17 cellular contexts compared by ENCODE assay signal in genomic region chr6:140175486-140175885, GRCh38.
DNase-seq lines count a peak whose midpoint lies in the region; ATAC-seq and TF ChIP-seq lines count a peak whose summit lies in the region.
"Had no signal": no experiment of that assay in that cellular context is flagged by ENCODE, and none has a peak within 500 bp of the region (broad histone marks: within the 10 kb centered on the region; RNA-seq: fewer than 3 reads in every experiment).

No MANE protein-coding gene starts in this region.

- no peak overlapping the region for H4K8ac ChIP-seq in mesenchymal stem cell (ENCODE audit: low read length)

- no peaks in the 10 kb centered on the region for H3K36me3 ChIP-seq in mesenchymal stem cell (ENCODE audit: control insufficient read depth in 1 of 2, insufficient read depth in 2 of 2, low read depth in 1 of 2, low read length in 2 of 2)
- no peaks in the 10 kb centered on the region for H3K36me3 ChIP-seq in thyroid gland
- H3K36me3 ChIP-seq: BLaER1 had no signal

- CTCF ChIA-PET in HEK293T (lab: Yijun Ruan, JAX) = interaction anchor here (0.6 kb wide), 1 partner anchor 1853 kb away, joined by 3 read pairs; no protein-coding TSS in a partner anchor

- H3K9me3 ChIP-seq in mesenchymal stem cell (ENCODE audit: control insufficient read depth, low read length) = no peaks in the 10 kb centered on the region
- H3K9me3 ChIP-seq in thyroid gland = no peaks in the 10 kb centered on the region
- H3K9me3 ChIP-seq: Caco-2 had no signal

- H3K27me3 ChIP-seq in mesenchymal stem cell (ENCODE audit: control insufficient read depth in 1 of 2, insufficient read depth in 1 of 2, low read length in 2 of 2) = no peaks in the 10 kb centered on the region
- no peaks in the 10 kb centered on the region for H3K27me3 ChIP-seq in thyroid gland
- H3K27me3 ChIP-seq: BLaER1 had no signal

- peak overlapping the region in 1 of 2 experiments; percentile 82 for H2BK12ac ChIP-seq in mesenchymal stem cell (ENCODE audit: low read length in 2 of 2)

- H3K4ac ChIP-seq in mesenchymal stem cell (ENCODE audit: low read depth in 1 of 2, low read length in 2 of 2) = no peak overlapping the region

- no peak overlapping the region for H2AFZ ChIP-seq in mesenchymal stem cell (ENCODE audit: low read depth, low read length)
- H2AFZ ChIP-seq: GM23338 had no signal

- no peak overlapping the region for H3K4me2 ChIP-seq in mesenchymal stem cell (ENCODE audit: low read length, poor library complexity, severe bottlenecking)
- H3K4me2 ChIP-seq: BLaER1, GM23338 had no signal

- no peak overlapping the region for H2BK120ac ChIP-seq in mesenchymal stem cell (ENCODE audit: low read depth, low read length)

- 93% methylated on average over 1 of the region's 1 CpG for WGBS in mesenchymal stem cell
- 86 to 91% methylated on average over 1 of the region's 1 CpG for WGBS in thyroid gland, 2 donors

- no peak overlapping the region for H3K14ac ChIP-seq in mesenchymal stem cell (ENCODE audit: low read length in 2 of 2)

- no peak overlapping the region for H4K91ac ChIP-seq in mesenchymal stem cell (ENCODE audit: low read length)

- H3K4me3 ChIP-seq in fibroblast of mammary gland (ENCODE audit: control insufficient read depth, low read depth, low read length) = no peak overlapping the region
- no peak overlapping the region for H3K4me3 ChIP-seq in mesenchymal stem cell (ENCODE audit: insufficient read depth in 1 of 2, low read depth in 1 of 2, low read length in 2 of 2)
- H3K4me3 ChIP-seq in thyroid gland (replicated peaks in 1 of 3) = no peak overlapping the region
- H3K4me3 ChIP-seq: BLaER1, GM12878, GM23338 had no signal

- POLR2A ChIA-PET in HEK293T (lab: Yijun Ruan, JAX) = no interaction called here

- H2BK15ac ChIP-seq in mesenchymal stem cell (ENCODE audit: low read depth, poor library complexity, severe bottlenecking) = no peak overlapping the region

- intact Hi-C loops in thyroid gland (cut with DNase I) = no loop called here

- ATAC-seq in HG03175 (IDR thresholded peaks at IDR 0.05; ENCODE audit: unreplicated experiment) = no peak
- ATAC-seq: GM12878, GM23338 had no signal

- H3K9ac ChIP-seq in mesenchymal stem cell (ENCODE audit: low read length) = no peak overlapping the region
- H3K9ac ChIP-seq: BLaER1 had no signal

- TF ChIP-seq POLR2A in thyroid gland (IDR thresholded peaks at IDR 0.05) = no peak

- H3K27ac ChIP-seq in mesenchymal stem cell (ENCODE audit: low read length, poor library complexity, severe bottlenecking) (no peak overlapping the region), thyroid gland (no peak overlapping the region)
- H3K27ac ChIP-seq: BLaER1 had no signal

- H3K79me1 ChIP-seq in mesenchymal stem cell (replicated peaks; ENCODE audit: low read length, poor library complexity, severe bottlenecking) = no peaks in the 10 kb centered on the region

- H3K4me1 ChIP-seq in mesenchymal stem cell (ENCODE audit: control insufficient read depth, insufficient read depth, low read depth, low read length) = no peaks in the 10 kb centered on the region
- no peaks in the 10 kb centered on the region for H3K4me1 ChIP-seq in thyroid gland
- H3K4me1 ChIP-seq: BLaER1, Caco-2 had no signal

- H3K18ac ChIP-seq in mesenchymal stem cell (ENCODE audit: low read depth in 1 of 2, low read length in 2 of 2) = peak overlapping the region; percentile 5 to 29

- TF ChIP-seq CTCF in fibroblast of mammary gland (conservative IDR thresholded peaks at IDR 0.05; ENCODE audit: control insufficient read depth, insufficient read depth, low read depth, low read length) (no peak), thyroid gland (IDR thresholded peaks at IDR 0.05) (no peak)

- DNase-seq in ELR (ENCODE audit: low read depth) (peak; percentile 20), M059J (ENCODE audit: low read depth) (peak; percentile 6), fibroblast of mammary gland (ENCODE audit: low read depth) (peak; percentile 34), mesenchymal stem cell (peak; percentile 53), T-helper 2 cell (no peak), HEK293T (ENCODE audit: extremely low spot score) (no peak), thyroid gland (no peak)
- DNase-seq: 8988T; AML-193; Caco-2; CD8-positive, alpha-beta memory T cell; DND-41; H7 had no signal

- H2AK5ac ChIP-seq in mesenchymal stem cell (ENCODE audit: low read length, severe bottlenecking) = no peak overlapping the region

- H2BK5ac ChIP-seq in mesenchymal stem cell (ENCODE audit: low read depth, low read length, poor library complexity, severe bottlenecking) = no peak overlapping the region

- no peak overlapping the region for H3K23ac ChIP-seq in mesenchymal stem cell (ENCODE audit: low read length in 2 of 2)

TF ChIP-seq in HEK293T, 16 proteins besides CTCF, POLR2A, EP300 and RAD21:
- no peak for TF ChIP-seq HDGF (IDR thresholded peaks at IDR 0.05; ENCODE audit: borderline replicate concordance)
- TF ChIP-seq FOXA1 (IDR thresholded peaks at IDR 0.05) = no peak
- TF ChIP-seq NFRKB (IDR thresholded peaks at IDR 0.05) = no peak

Comparison
In these comparisons a context has a peak if more than half of its experiments do, and no peak if none do; other contexts are left out.
1. DNase-seq: peak in ELR (single experiment), M059J (single experiment), fibroblast of mammary gland (single experiment) and mesenchymal stem cell (single experiment); none in T-helper 2 cell (0 of 5), HEK293T (single experiment) and thyroid gland (0 of 2).